ENCODE assay signal across 15 cellular contexts in the genomic region with DNA sequence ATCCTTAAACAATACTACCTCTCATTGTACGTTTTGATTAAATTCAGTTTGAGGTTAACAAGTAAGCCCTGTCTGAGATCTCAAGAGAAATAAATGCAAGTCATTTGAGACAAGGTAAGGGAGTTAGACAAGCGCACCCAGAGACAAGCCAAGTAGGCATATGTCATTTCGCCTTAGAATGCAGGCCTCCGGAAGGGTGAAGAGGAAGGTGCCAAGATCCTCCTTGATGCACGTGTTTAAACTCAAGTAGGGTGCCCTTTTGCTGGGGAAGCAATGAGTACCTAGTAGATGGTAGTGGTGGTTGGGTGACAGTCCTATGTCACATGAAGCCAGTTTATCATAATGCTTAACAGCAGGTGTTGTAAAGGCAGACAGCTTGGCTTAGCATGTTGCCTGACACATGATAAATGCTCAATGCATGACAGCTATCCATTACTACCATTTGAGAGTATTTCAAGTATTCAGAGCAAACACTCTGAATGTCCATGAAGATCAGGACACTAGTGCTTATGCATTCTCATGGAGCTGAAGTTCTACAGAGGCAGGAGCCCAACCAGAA.
DNase-seq lines count a peak whose midpoint lies in the region; ATAC-seq lines count a peak whose summit lies in the region.
"Had no signal": no experiment of that assay in that cellular context is flagged by ENCODE, and none has a peak within 500 bp of the region (broad histone marks: within the 10 kb centered on the region; RNA-seq: fewer than 3 reads in every experiment).

No MANE protein-coding gene starts in this region.

- peak; percentile 53 for DNase-seq in HS-27A (ENCODE audit: low read depth)
- DNase-seq in kidney tubule cell (ENCODE audit: low spot score), result peak; percentile 19
- DNase-seq in DMS 273 (lab: John Stamatoyannopoulos, UW; ENCODE audit: unreplicated experiment), result no peak
- DNase-seq in T1000 (lab: John Stamatoyannopoulos, UW), result no peak
- DNase-seq: activated naive CD4-positive, alpha-beta T cell treated with anti-CD3 and anti-CD28 coated beads, Interleukin-2, amount 50 U/mL, for 16 hours; DND-41; effector memory CD8-positive, alpha-beta T cell; foreskin melanocyte; H7; natural killer cell; stimulated activated CD4-positive, alpha-beta T cell treated with anti-CD3 and anti-CD28 coated beads, Interleukin-2, amount 100 ng/mL, for 48 hours; T-helper 17 cell had no signal

- peak; percentile 5 for ATAC-seq in GM18868 (IDR thresholded peaks at IDR 0.05; ENCODE audit: unreplicated experiment)
- ATAC-seq in GM21717 (IDR thresholded peaks at IDR 0.05; ENCODE audit: unreplicated experiment), result peak; percentile 13
- no peak for ATAC-seq in esophagus mucosa
- ATAC-seq: effector memory CD8-positive, alpha-beta T cell; natural killer cell; T-helper 17 cell had no signal

Comparison
In these comparisons a context has a peak if more than half of its experiments do, and no peak if none do; other contexts are left out.
1. DNase-seq: peak in HS-27A (single experiment) and kidney tubule cell (single experiment); none in DMS 273 (single experiment) and T1000 (single experiment).